8 cellular contexts compared by ENCODE assay signal in the genomic region with DNA sequence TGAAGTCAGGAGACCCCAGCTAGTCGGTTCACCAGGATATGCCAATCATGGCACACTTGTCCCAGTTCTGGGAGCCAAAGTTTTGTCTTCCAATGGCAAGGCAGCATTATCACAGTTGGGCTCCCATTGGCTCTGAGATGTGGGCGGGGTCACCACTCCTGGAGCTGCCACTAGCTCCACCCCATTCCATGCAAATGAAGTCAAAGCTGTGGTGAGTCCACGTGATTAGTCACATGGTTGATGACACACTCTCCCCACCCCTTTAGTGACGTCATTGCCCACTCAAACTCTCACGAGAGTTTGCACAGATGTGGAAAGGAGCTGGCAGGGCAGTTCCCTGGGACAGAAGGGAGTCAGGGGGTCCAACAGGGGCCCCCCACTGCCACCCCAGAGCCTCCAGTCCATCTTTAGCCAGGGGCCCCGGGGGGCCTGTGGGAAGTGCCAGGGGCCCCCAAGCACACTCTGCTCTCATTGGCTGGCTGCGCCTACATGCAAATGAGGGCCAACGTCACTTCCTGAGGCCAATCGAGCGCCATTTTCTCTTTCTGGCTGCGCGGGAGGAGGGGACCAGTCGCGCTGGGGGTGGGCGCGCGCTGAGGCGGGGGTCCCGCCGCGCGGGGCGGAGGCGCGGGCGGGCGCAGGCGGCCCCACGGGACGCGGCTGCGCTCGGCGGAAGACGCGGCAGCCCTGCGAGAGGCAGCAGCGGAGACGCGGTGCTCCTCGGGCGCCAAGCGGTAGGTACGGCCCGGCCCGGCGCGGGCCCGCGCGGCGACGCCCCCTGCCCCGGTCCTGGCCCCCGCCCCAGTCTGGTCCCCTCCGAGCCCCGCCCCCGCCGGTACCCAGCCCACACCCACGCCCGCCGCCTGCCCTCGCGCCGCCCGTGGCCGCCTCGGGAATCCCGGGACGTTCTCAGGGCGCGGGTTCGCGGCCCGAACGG. TPM values are rescaled to one million over a fixed set of nuclear protein-coding genes. Genes with fewer than 3 reads are reported as not detected.
A peak's percentile ranks its signal among the peaks of the same experiment; 100 is the strongest.
DNase-seq lines count a peak whose midpoint lies in the region; FAIRE-seq and TF ChIP-seq lines count a peak whose summit lies in the region.

A gene with protein sequence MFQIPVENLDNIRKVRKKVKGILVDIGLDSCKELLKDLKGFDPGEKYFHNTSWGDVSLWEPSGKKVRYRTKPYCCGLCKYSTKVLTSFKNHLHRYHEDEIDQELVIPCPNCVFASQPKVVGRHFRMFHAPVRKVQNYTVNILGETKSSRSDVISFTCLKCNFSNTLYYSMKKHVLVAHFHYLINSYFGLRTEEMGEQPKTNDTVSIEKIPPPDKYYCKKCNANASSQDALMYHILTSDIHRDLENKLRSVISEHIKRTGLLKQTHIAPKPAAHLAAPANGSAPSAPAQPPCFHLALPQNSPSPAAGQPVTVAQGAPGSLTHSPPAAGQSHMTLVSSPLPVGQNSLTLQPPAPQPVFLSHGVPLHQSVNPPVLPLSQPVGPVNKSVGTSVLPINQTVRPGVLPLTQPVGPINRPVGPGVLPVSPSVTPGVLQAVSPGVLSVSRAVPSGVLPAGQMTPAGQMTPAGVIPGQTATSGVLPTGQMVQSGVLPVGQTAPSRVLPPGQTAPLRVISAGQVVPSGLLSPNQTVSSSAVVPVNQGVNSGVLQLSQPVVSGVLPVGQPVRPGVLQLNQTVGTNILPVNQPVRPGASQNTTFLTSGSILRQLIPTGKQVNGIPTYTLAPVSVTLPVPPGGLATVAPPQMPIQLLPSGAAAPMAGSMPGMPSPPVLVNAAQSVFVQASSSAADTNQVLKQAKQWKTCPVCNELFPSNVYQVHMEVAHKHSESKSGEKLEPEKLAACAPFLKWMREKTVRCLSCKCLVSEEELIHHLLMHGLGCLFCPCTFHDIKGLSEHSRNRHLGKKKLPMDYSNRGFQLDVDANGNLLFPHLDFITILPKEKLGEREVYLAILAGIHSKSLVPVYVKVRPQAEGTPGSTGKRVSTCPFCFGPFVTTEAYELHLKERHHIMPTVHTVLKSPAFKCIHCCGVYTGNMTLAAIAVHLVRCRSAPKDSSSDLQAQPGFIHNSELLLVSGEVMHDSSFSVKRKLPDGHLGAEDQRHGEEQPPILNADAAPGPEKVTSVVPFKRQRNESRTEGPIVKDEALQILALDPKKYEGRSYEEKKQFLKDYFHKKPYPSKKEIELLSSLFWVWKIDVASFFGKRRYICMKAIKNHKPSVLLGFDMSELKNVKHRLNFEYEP (plus strand): TSS at position 524 of the 937 bp plus-strand sequence. CDS start 8,281 bp downstream, outside the sequence.

- DNase-seq in ELR (ENCODE audit: low read depth) (peak; percentile 96), H54 (ENCODE audit: insufficient read length, low spot score) (peak; percentile 53), SIG-M5 treated with dmso at 0.1 percent for 504 hours (lab: John Stamatoyannopoulos, UW; ENCODE audit: unreplicated experiment) (peak; percentile 83), activated gamma-delta T cell treated with Interleukin-2 at 50 U/mL for 16 hours (peak; percentile 71), frontal cortex (ENCODE audit: low spot score in 2 of 2) (peak; percentile 78 to 90), neuronal stem cell (ENCODE audit: low spot score) (peak; percentile 85)

- H3K4ac ChIP-seq in neuronal stem cell (ENCODE audit: low read length) = no peak within 1 kb of the TSS

- H3K79me2 ChIP-seq in Loucy (ENCODE audit: insufficient read depth, low read length) = peaks cover 43% of the 10 kb centered on the region

- TF ChIP-seq POLR2A in H54 (IDR thresholded peaks at IDR 0.05; ENCODE audit: low read depth, low read length) = peak; percentile 31; the same call in 1 of the 2 replicates

- H3K9me3 ChIP-seq in Loucy (ENCODE audit: insufficient read depth, low read depth, low read length) (no peaks in the 10 kb centered on the region), neuronal stem cell (replicated peaks in 1 of 2; ENCODE audit: control insufficient read depth in 2 of 2, insufficient read depth in 1 of 2, low read depth in 1 of 2, low read length in 2 of 2) (no peaks in the 10 kb centered on the region)

- H3K27me3 ChIP-seq in Loucy (ENCODE audit: insufficient read depth, low read length, poor library complexity, severe bottlenecking) (no peaks in the 10 kb centered on the region), neuronal stem cell (ENCODE audit: control insufficient read depth in 3 of 3, insufficient read depth in 3 of 3, low read depth in 1 of 3, low read length in 3 of 3) (no peaks in the 10 kb centered on the region)

- H3K36me3 ChIP-seq in Loucy (ENCODE audit: insufficient read depth, low read length) (no peaks in the 10 kb centered on the region), neuronal stem cell (replicated peaks in 1 of 2; ENCODE audit: control insufficient read depth in 2 of 2, insufficient read depth in 2 of 2, low read length in 2 of 2) (peaks cover 1 to 27% of the 10 kb centered on the region in 2 donors)

- H4K20me1 ChIP-seq in Loucy (ENCODE audit: insufficient read depth, low read length, poor library complexity, severe bottlenecking) = peaks cover 30% of the 10 kb centered on the region

- peak within 1 kb of the TSS; percentile 66 for H2BK120ac ChIP-seq in neuronal stem cell (ENCODE audit: low read depth, low read length)

- peak within 1 kb of the TSS; percentile 71 for H3K4me3 ChIP-seq in Loucy (ENCODE audit: low read length, poor library complexity, severe bottlenecking)
- H3K4me3 ChIP-seq in neuronal stem cell (ENCODE audit: low read length in 2 of 2) = peak within 1 kb of the TSS; percentile 79 to 95

- FAIRE-seq in H54 (lab: Jason Lieb, UNC) (peak; percentile 84), frontal cortex (lab: Jason Lieb, UNC) (no peak)

- H2AFZ ChIP-seq in Loucy (ENCODE audit: low read length) (no peak within 1 kb of the TSS; the same call in 1 of the 2 replicates), neuronal stem cell (ENCODE audit: low read length) (peak within 1 kb of the TSS; percentile 98)

- H3K4me1 ChIP-seq in Loucy (ENCODE audit: insufficient read depth, low read length, poor library complexity, severe bottlenecking) = peaks cover 8% of the 10 kb centered on the region
- H3K4me1 ChIP-seq in neuronal stem cell (ENCODE audit: control insufficient read depth in 2 of 2, insufficient read depth in 1 of 2, low read depth in 1 of 2, low read length in 2 of 2) = peaks cover 10 to 15% of the 10 kb centered on the region in 2 donors

- H3K27ac ChIP-seq in neuronal stem cell (replicated peaks; ENCODE audit: low read length) = peak within 1 kb of the TSS; percentile 45

- peak within 1 kb of the TSS; percentile 36 for H2BK12ac ChIP-seq in neuronal stem cell (ENCODE audit: low read length)

- peak within 1 kb of the TSS; percentile 71 for H2AK5ac ChIP-seq in neuronal stem cell (ENCODE audit: low read depth, low read length)

- H3K4me2 ChIP-seq in Loucy (ENCODE audit: low read depth, low read length, poor library complexity, severe bottlenecking) = peak within 1 kb of the TSS; percentile 72
- H3K4me2 ChIP-seq in neuronal stem cell (ENCODE audit: insufficient read depth, low read length, poor library complexity, severe bottlenecking) = peak within 1 kb of the TSS; percentile 60

- no peaks in the 10 kb centered on the region for H3K79me1 ChIP-seq in neuronal stem cell (ENCODE audit: low read depth, low read length)

- H2BK5ac ChIP-seq in neuronal stem cell (ENCODE audit: low read length) = no peak within 1 kb of the TSS

- no peak within 1 kb of the TSS for H3K14ac ChIP-seq in neuronal stem cell (ENCODE audit: low read length)

- TF ChIP-seq CTCF in Loucy (conservative IDR thresholded peaks at IDR 0.05; ENCODE audit: low read length) (no peak), subcutaneous adipose tissue (IDR thresholded peaks at IDR 0.05; ENCODE audit: low read depth) (no peak)

- peak within 1 kb of the TSS; percentile 82 for H3K23ac ChIP-seq in neuronal stem cell (ENCODE audit: low read depth, low read length, poor library complexity)

- WGBS in neuronal stem cell (ENCODE audit: extremely low coverage in 2 of 2, insufficient read length in 2 of 2, insufficient replicate concordance in 1 of 2), 2 donors = no CpG with 5 or more reads among the region's 76 CpGs

- peak within 1 kb of the TSS; percentile 8 for H4K91ac ChIP-seq in neuronal stem cell (ENCODE audit: low read depth, low read length, poor library complexity)

- no peaks in the 10 kb centered on the region for H3F3A ChIP-seq in Loucy (ENCODE audit: low read depth)

- H3K9me2 ChIP-seq in Loucy (replicated peaks; ENCODE audit: low read depth, low read length) = no peaks in the 10 kb centered on the region

- peak within 1 kb of the TSS; percentile 88 for H4K8ac ChIP-seq in neuronal stem cell (ENCODE audit: low read depth, low read length)

- H2BK15ac ChIP-seq in neuronal stem cell (ENCODE audit: low read length) = peak within 1 kb of the TSS; percentile 83

- H3K18ac ChIP-seq in neuronal stem cell (ENCODE audit: low read length) = peak within 1 kb of the TSS; percentile 84

- H3K9ac ChIP-seq in Loucy (ENCODE audit: low read depth, low read length, poor library complexity, severe bottlenecking) (peak within 1 kb of the TSS; percentile 59), neuronal stem cell (ENCODE audit: low read depth, low read length, poor library complexity) (peak within 1 kb of the TSS; percentile 85)

RNA-seq across cellular contexts. Expression of the gene that starts here (rescaled TPM):
- 22.0 TPM for total RNA-seq in frontal cortex
- polyA plus RNA-seq in neuronal stem cell (2013, experiment 1 of 2) = 29.1 TPM
- 29.0 TPM for polyA plus RNA-seq in neuronal stem cell (2013, experiment 2 of 2)
- total RNA-seq in subcutaneous adipose tissue = 10 to 100 TPM; 11.9 to 19.8 (median 15.2) TPM

Comparison
In these comparisons a context has a peak if more than half of its experiments do, and no peak if none do; other contexts are left out.
1. Peak in every context shown above with its lines: DNase-seq, H3K4me3 ChIP-seq and H3K27ac ChIP-seq.